13 cellular contexts compared by ENCODE assay signal in the genomic region with DNA sequence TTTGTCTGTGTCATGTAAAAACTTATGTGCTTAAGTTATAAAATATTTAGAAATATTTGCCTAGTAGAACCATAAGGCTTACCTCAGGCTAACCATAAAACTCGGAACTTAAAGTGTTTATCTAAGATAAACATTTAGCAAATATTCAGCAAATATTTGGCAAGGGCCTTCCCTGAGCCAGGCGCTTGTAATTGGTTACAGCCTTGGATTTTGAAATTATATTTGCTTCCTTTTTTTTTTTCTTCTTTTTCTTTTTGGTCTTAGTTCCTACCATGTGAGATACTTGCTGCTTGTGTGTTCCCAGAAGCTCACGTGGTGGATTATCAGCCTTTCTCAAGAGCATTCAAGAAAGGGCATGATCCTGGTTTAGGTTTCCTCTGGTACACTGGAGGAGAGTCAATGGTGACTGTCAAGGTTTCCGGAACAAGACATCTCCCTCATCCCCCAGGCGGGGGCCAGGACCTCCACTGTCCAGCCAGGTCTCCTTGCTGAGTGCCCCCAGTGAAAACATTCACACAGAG. TPM values are rescaled to one million over a fixed set of nuclear protein-coding genes. Genes with fewer than 3 reads are reported as not detected.
DNase-seq lines count a peak whose midpoint lies in the region; ATAC-seq and TF ChIP-seq lines count a peak whose summit lies in the region.
"Had no signal": no experiment of that assay in that cellular context is flagged by ENCODE, and none has a peak within 500 bp of the region (broad histone marks: within the 10 kb centered on the region; RNA-seq: fewer than 3 reads in every experiment).

No MANE protein-coding gene starts in this region.

- no peaks in the 10 kb centered on the region for H3K27me3 ChIP-seq in gastrocnemius medialis

- H3K36me3 ChIP-seq in gastrocnemius medialis = no peaks in the 10 kb centered on the region

- intact Hi-C loops in gastrocnemius medialis (cut with DNase I; ENCODE audit: low total_unique reads) = no loop called here

- in situ Hi-C loops in SK-MEL-5 (cut with HindIII; ENCODE audit: low pct_unique_long_range_greater_than_20kb, low sequenced_read_pairs) = no loop called here
- in situ Hi-C loops in gastrocnemius medialis (cut with MboI; ENCODE audit: low sequenced_read_pairs in 4 of 4) = no loop called here

- H3K27ac ChIP-seq in gastrocnemius medialis = peak overlapping the region; percentile 3 to 40 (median 23)
- H3K27ac ChIP-seq: epithelial cell of prostate had no signal

- ATAC-seq in gastrocnemius medialis (peak in 1 of 2 donors; percentile 9), GM18870 (IDR thresholded peaks at IDR 0.05; ENCODE audit: unreplicated experiment) (no peak), HG03196 (IDR thresholded peaks at IDR 0.05; ENCODE audit: unreplicated experiment) (no peak), HG03095 (IDR thresholded peaks at IDR 0.05; ENCODE audit: unreplicated experiment) (no peak)
- ATAC-seq: stimulated activated naive B cell treated with anti-CD40 and anti-IgM and Interleukin-4, amounts not matched to agents 10 μg/mL and 1 μg/mL and 100 μg/mL, for 72 hours had no signal

- H3K9me3 ChIP-seq in gastrocnemius medialis = no peaks in the 10 kb centered on the region

- H3K4me3 ChIP-seq in fibroblast of villous mesenchyme (ENCODE audit: low read depth, low read length) (no peak overlapping the region), gastrocnemius medialis (no peak overlapping the region)

- TF ChIP-seq POLR2A in gastrocnemius medialis (IDR thresholded peaks at IDR 0.05) = no peak

- DNase-seq in GM03348 (ENCODE audit: low spot score) = peak; percentile 69
- peak; percentile 81 for DNase-seq in SK-MEL-5 (ENCODE audit: low read depth, low spot score)
- peak; percentile 96 for DNase-seq in fibroblast of villous mesenchyme (ENCODE audit: low read depth)
- no peak for DNase-seq in gastrocnemius medialis
- DNase-seq in T-helper 2 cell = no peak
- DNase-seq: activated T-cell treated with anti-CD3 and anti-CD28 coated beads, Interleukin-2, amount 50 U/mL, for 24 hours; DND-41; NCI-H2029; stimulated activated naive B cell treated with anti-CD40 and anti-IgM and Interleukin-4, amounts not matched to agents 10 μg/mL and 1 μg/mL and 100 μg/mL, for 72 hours had no signal

- peaks cover 0 to 7% of the 10 kb centered on the region in 2 donors for H3K4me1 ChIP-seq in gastrocnemius medialis

- no peak for TF ChIP-seq CTCF in fibroblast of villous mesenchyme (IDR thresholded peaks at IDR 0.05; ENCODE audit: insufficient read depth, low read depth, low read length)
- TF ChIP-seq CTCF in gastrocnemius medialis (IDR thresholded peaks at IDR 0.05 in 4 of 5, conservative IDR thresholded peaks at IDR 0.05 in 1 of 5) = no peak

RNA-seq across cellular contexts. Expression of gene BRI3, which starts 5.2 kb away (rescaled TPM):
- total RNA-seq in SK-MEL-5 (2014; rRNA removed; shearing (Covaris generic)) = 126 and 184 TPM in 2 replicates
- 112 and 129 TPM in 2 replicates for polyA plus RNA-seq in SK-MEL-5 (2015; cell fraction: cytosol; rRNA removed)
- 33.0 and 33.4 TPM in 2 replicates for polyA plus RNA-seq in SK-MEL-5 (2015; cell fraction: nucleus; rRNA removed)
- total RNA-seq in fibroblast of villous mesenchyme (59.6 and 68.6 TPM in 2 replicates), gastrocnemius medialis (100 to 1,000 TPM in 3 of 4 donors, 10 to 100 TPM in 1; 60.5 to 180 (median 114) TPM)

RNA-seq across cellular contexts. Expression of gene TECPR1, which starts 24.3 kb away (rescaled TPM):
- total RNA-seq in SK-MEL-5 (2014; rRNA removed; shearing (Covaris generic)) = 15.3 and 19.2 TPM in 2 replicates
- polyA plus RNA-seq in SK-MEL-5 (2015; cell fraction: cytosol; rRNA removed) = 21.2 and 40.2 TPM in 2 replicates
- 45.5 and 72.2 TPM in 2 replicates for polyA plus RNA-seq in SK-MEL-5 (2015; cell fraction: nucleus; rRNA removed)
- 21.6 and 26.1 TPM in 2 replicates for total RNA-seq in fibroblast of villous mesenchyme
- total RNA-seq in gastrocnemius medialis = 10 to 100 TPM; 16.0 to 59.6 (median 33.9) TPM

Comparison
In these comparisons a context has a peak if more than half of its experiments do, and no peak if none do; other contexts are left out.
1. DNase-seq: peak in GM03348 (single experiment), SK-MEL-5 (single experiment) and fibroblast of villous mesenchyme (single experiment); none in gastrocnemius medialis (0 of 2) and T-helper 2 cell (0 of 5).